24 cellular contexts compared by ENCODE assay signal in genomic region chr17:65407017-65407416, GRCh38.
"Had no signal": no experiment of that assay in that cellular context is flagged by ENCODE, and none has a peak within 500 bp of the region (broad histone marks: within the 10 kb centered on the region; RNA-seq: fewer than 3 reads in every experiment).

No MANE protein-coding gene starts in this region.

- H3K27me3 ChIP-seq: brain microvascular endothelial cell, transverse colon had no signal

- H3K27ac ChIP-seq: brain microvascular endothelial cell, parathyroid adenoma, transverse colon had no signal

- ATAC-seq: activated CD8-positive, alpha-beta T cell treated with anti-CD3 and anti-CD28 coated beads for 36 hours; effector memory CD8-positive, alpha-beta T cell; left ventricle myocardium superior; naive thymus-derived CD4-positive, alpha-beta T cell had no signal

- H3K27ac Mint-ChIP-seq: activated B cell treated with CpG ODN at 0.5 μM for 24 hours; activated CD8-positive, alpha-beta T cell treated with anti-CD3 and anti-CD28 coated beads for 36 hours; activated naive CD8-positive, alpha-beta T cell treated with anti-CD3 and anti-CD28 coated beads for 36 hours; effector memory CD8-positive, alpha-beta T cell; memory B cell; naive thymus-derived CD4-positive, alpha-beta T cell; T-helper 2 cell treated with Interferon-gamma antibody and Interleukin-4, amounts not matched to agents 5 μg/mL and 100 μg/mL, for 36 hours had no signal

- H3K9me3 Mint-ChIP-seq: effector memory CD8-positive, alpha-beta T cell; memory B cell; T-helper 2 cell treated with Interferon-gamma antibody and Interleukin-4, amounts not matched to agents 5 μg/mL and 100 μg/mL, for 36 hours had no signal

- H3K36me3 ChIP-seq: brain microvascular endothelial cell, transverse colon had no signal

- H3K36me3 Mint-ChIP-seq: activated naive CD8-positive, alpha-beta T cell treated with anti-CD3 and anti-CD28 coated beads for 36 hours; memory B cell; naive thymus-derived CD4-positive, alpha-beta T cell had no signal

- DNase-seq: activated B cell treated with CpG ODN at 0.5 μM for 24 hours; activated CD4-positive, alpha-beta T cell treated with anti-CD3 and anti-CD28 coated beads for 48 hours; activated CD8-positive, alpha-beta memory T cell treated with anti-CD3 and anti-CD28 coated beads, Interleukin-2, amount 50 U/mL, for 48 hours; activated CD8-positive, alpha-beta T cell treated with anti-CD3 and anti-CD28 coated beads for 36 hours; activated naive CD8-positive, alpha-beta T cell treated with anti-CD3 and anti-CD28 coated beads for 36 hours; anterior cingulate cortex; brain microvascular endothelial cell; cerebellar nuclear complex; dermis blood vessel endothelial cell; effector memory CD8-positive, alpha-beta T cell; glutamatergic neuron; kidney glomerular epithelial cell; left ventricle myocardium superior; mucosa of descending colon; naive thymus-derived CD4-positive, alpha-beta T cell; stimulated activated CD4-positive, alpha-beta T cell treated with anti-CD3 and anti-CD28 coated beads, Interleukin-15, amount 100 ng/mL, for 24 hours; stimulated activated CD4-positive, alpha-beta T cell treated with anti-CD3 and anti-CD28 coated beads, Interleukin-4, amount 100 ng/mL, for 1 hour; stimulated activated naive CD4-positive, alpha-beta T cell; SW 1271; transverse colon had no signal

- H3K4me3 Mint-ChIP-seq: activated B cell treated with CpG ODN at 0.5 μM for 24 hours; activated CD8-positive, alpha-beta T cell treated with anti-CD3 and anti-CD28 coated beads for 36 hours; activated naive CD8-positive, alpha-beta T cell treated with anti-CD3 and anti-CD28 coated beads for 36 hours; effector memory CD8-positive, alpha-beta T cell; memory B cell; naive thymus-derived CD4-positive, alpha-beta T cell; T-helper 2 cell treated with Interferon-gamma antibody and Interleukin-4, amounts not matched to agents 5 μg/mL and 100 μg/mL, for 36 hours had no signal

- H3K4me1 ChIP-seq: parathyroid adenoma, transverse colon had no signal

- H3K9ac ChIP-seq: parathyroid adenoma had no signal

- H3K4me1 Mint-ChIP-seq: activated B cell treated with CpG ODN at 0.5 μM for 24 hours; activated naive CD8-positive, alpha-beta T cell treated with anti-CD3 and anti-CD28 coated beads for 36 hours; memory B cell had no signal

- H3K4me3 ChIP-seq: mucosa of descending colon, skin epidermis, transverse colon had no signal

- H3K9me3 ChIP-seq: mucosa of descending colon, transverse colon had no signal
